Comparison of ENCODE assay signal across 32 cellular contexts in the genomic region with DNA sequence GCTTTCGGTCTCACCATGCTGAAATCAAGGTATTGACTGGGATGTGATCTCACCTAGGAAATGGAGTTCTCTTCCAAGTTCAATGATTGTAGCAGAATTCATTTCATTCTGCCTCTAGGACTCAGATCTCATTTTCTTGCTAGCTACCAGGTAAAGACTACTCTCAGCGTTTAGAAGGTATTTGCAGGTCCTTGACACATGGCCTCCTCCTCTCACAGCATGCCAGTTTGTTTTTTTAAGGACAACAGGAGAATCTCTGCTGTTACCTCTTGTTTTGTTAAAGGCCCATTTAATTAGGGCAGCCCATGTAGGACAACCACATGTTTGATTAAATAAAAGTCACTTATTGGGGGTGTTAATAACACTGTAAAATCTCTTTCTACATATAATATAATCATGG.
"Had no signal": no experiment of that assay in that cellular context is flagged by ENCODE, and none has a peak within 500 bp of the region (broad histone marks: within the 10 kb centered on the region; RNA-seq: fewer than 3 reads in every experiment).

No MANE protein-coding gene starts in this region.

- H3K36me3 ChIP-seq: MG63, SJCRH30 had no signal

- H3K4me3 ChIP-seq: MG63, SJCRH30 had no signal

- DNase-seq: activated B cell treated with CpG ODN at 0.5 μM for 24 hours; activated CD4-positive, alpha-beta memory T cell treated with anti-CD3 and anti-CD28 coated beads, Interleukin-2, amount 10 ng/mL, durations not matched to agents 7 days and 5 days; activated CD4-positive, alpha-beta T cell treated with anti-CD3 and anti-CD28 coated beads for 1 hour; activated CD4-positive, alpha-beta T cell treated with anti-CD3 and anti-CD28 coated beads for 48 hours; activated CD8-positive, alpha-beta memory T cell treated with anti-CD3 and anti-CD28 coated beads for 24 hours; activated CD8-positive, alpha-beta memory T cell treated with anti-CD3 and anti-CD28 coated beads, Interleukin-2, amount 10 ng/mL, durations not matched to agents 7 days and 5 days; activated CD8-positive, alpha-beta memory T cell treated with anti-CD3 and anti-CD28 coated beads, Interleukin-2, amount 50 U/mL, for 48 hours; activated effector memory CD4-positive, alpha-beta T cell treated with Interleukin-2 at 50 U/mL for 16 hours; activated naive CD4-positive, alpha-beta T cell treated with anti-CD3 and anti-CD28 coated beads, Interleukin-2, amount 10 ng/mL, durations not matched to agents 7 days and 5 days; activated naive CD8-positive, alpha-beta T cell treated with anti-CD3 and anti-CD28 coated beads, Interleukin-2, amount 50 U/mL, for 24 hours; activated T-cell treated with anti-CD3 and anti-CD28 coated beads, Interleukin-2, amount 50 U/mL, for 48 hours; anterior cingulate cortex; caudate nucleus; cerebellar nuclear complex; Kasumi-1; KG1; MG63; NCI-H1048; NCI-H1105 treated with DMSO at 0.1 percent for 48 hours; NCI-H1436; NCI-H1694; NCI-H1930; NCI-H2081 treated with DMSO at 0.1 percent for 48 hours; NCI-H226; NCI-H446 treated with DMSO at 0.1 percent for 48 hours; NCI-H524; NCI-H774; SHP77; SJCRH30; SK-N-SH had no signal

- H3K9me3 ChIP-seq: MG63, SJCRH30, SK-N-SH had no signal

- H3K9ac ChIP-seq: SK-N-SH had no signal

- H3K27me3 ChIP-seq: MG63, SJCRH30 had no signal

- H3K4me2 ChIP-seq: SK-N-SH had no signal

- ATAC-seq: activated CD8-positive, alpha-beta memory T cell treated with anti-CD3 and anti-CD28 coated beads, Interleukin-2, amount 10 ng/mL, durations not matched to agents 7 days and 5 days; activated naive CD8-positive, alpha-beta T cell treated with anti-CD3 and anti-CD28 coated beads, Interleukin-2, amount 50 U/mL, for 24 hours; Panc1 had no signal

- H3K4me1 ChIP-seq: SJCRH30 had no signal

- FAIRE-seq: bronchial epithelial cell had no signal

- H3K27ac ChIP-seq: SJCRH30 had no signal
